In the genomic region with DNA sequence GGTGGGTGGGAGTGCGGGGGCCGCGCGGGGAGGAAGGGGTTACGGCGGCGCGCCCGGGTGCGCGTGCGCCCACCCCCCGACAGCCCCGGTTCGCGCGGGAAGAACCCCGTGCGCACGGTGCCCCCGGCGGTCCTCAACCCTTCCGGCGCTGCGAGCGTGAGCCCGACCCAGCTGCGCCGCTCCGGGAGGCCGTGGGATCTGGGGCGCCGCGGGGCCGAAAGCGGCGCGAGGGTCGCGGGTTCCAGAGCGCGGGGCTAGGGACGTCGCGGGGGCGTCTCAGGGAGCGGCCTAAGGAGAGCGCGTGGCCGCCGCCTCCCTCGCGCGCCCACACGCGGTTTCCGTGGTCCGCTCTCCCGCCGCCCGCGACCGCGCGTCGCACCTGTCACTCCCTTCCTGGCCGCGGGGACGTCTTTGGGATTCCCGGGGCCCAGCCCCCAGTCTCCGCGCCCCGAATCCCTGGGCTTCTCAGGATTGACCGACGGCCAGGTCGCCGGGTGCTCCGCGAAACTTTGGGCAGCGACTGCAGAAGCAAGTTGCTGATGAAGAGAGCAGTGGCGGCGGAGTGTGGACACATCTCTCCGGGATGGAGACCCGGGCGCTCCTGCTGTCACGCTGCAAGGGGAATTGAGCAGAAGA, we compare ENCODE assay signal across 1 cellular context.
TF ChIP-seq lines count a peak whose summit lies in the region.

No MANE protein-coding gene starts in this region.

TF ChIP-seq in GM12878, 131 proteins besides CTCF, POLR2A, EP300 and RAD21 (continues in another document):
- TF ChIP-seq, protein P1, sequence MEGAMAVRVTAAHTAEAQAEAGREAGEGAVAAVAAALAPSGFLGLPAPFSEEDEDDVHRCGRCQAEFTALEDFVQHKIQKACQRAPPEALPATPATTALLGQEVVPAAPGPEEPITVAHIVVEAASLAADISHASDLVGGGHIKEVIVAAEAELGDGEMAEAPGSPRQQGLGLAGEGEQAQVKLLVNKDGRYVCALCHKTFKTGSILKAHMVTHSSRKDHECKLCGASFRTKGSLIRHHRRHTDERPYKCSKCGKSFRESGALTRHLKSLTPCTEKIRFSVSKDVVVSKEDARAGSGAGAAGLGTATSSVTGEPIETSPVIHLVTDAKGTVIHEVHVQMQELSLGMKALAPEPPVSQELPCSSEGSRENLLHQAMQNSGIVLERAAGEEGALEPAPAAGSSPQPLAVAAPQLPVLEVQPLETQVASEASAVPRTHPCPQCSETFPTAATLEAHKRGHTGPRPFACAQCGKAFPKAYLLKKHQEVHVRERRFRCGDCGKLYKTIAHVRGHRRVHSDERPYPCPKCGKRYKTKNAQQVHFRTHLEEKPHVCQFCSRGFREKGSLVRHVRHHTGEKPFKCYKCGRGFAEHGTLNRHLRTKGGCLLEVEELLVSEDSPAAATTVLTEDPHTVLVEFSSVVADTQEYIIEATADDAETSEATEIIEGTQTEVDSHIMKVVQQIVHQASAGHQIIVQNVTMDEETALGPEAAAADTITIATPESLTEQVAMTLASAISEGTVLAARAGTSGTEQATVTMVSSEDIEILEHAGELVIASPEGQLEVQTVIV (IDR thresholded peaks at IDR 0.05; ENCODE audit: borderline replicate concordance, partially characterized antibody), result no peak
- TF ChIP-seq YBX1 (IDR thresholded peaks at IDR 0.05) (no peak), IRF4 (IDR thresholded peaks at IDR 0.05; ENCODE audit: low read depth, low read length) (no peak), SREBF2 (IDR thresholded peaks at IDR 0.05; ENCODE audit: low read length) (no peak), SUPT20H (IDR thresholded peaks at IDR 0.05; ENCODE audit: borderline replicate concordance, control insufficient read depth, low read depth, low read length) (no peak), CBFB (IDR thresholded peaks at IDR 0.05; ENCODE audit: low read depth) (no peak; the same call in 1 of the 2 replicates), STAT1 (conservative IDR thresholded peaks at IDR 0.05) (no peak; the same call in 1 of the 2 replicates), SUZ12 (IDR thresholded peaks at IDR 0.05; ENCODE audit: unreplicated experiment) (no peak), LARP7 (IDR thresholded peaks at IDR 0.05) (peak; percentile 92), BRCA1 (IDR thresholded peaks at IDR 0.05; ENCODE audit: low read depth, low read length) (no peak), MEF2B (IDR thresholded peaks at IDR 0.05; ENCODE audit: partially characterized antibody, poor library complexity, severe bottlenecking) (no peak), RUNX3 (IDR thresholded peaks at IDR 0.05; ENCODE audit: low read length) (peak; percentile 86), PML (IDR thresholded peaks at IDR 0.05; ENCODE audit: low read length) (no peak), TBL1XR1 (IDR thresholded peaks at IDR 0.05; ENCODE audit: low read depth, low read length) (no peak), BCL11A (IDR thresholded peaks at IDR 0.05; ENCODE audit: low read depth, low read length) (no peak), NR2F1 (conservative IDR thresholded peaks at IDR 0.05) (no peak; the same call in 1 of the 2 replicates), NFIC (IDR thresholded peaks at IDR 0.05; ENCODE audit: low read depth, low read length) (no peak), POLR2AphosphoS2 (IDR thresholded peaks at IDR 0.05; ENCODE audit: low read depth, low read length) (no peak), TCF12 (IDR thresholded peaks at IDR 0.05; ENCODE audit: low read depth, low read length) (no peak), CHD1 (IDR thresholded peaks at IDR 0.05; ENCODE audit: low read depth, low read length) (peak; percentile 52; the same call in 1 of the 2 replicates), MYC (IDR thresholded peaks at IDR 0.05; ENCODE audit: insufficient read depth, insufficient read length, insufficient replicate concordance, low read length, severe bottlenecking) (peak; percentile 49), POLR2AphosphoS5 (IDR thresholded peaks at IDR 0.05; ENCODE audit: low read length) (no peak), RELA (IDR thresholded peaks at IDR 0.05; ENCODE audit: borderline replicate concordance, partially characterized antibody) (peak; percentile 21), ZNF384 (IDR thresholded peaks at IDR 0.05; ENCODE audit: borderline replicate concordance, low read depth, low read length) (no peak), BHLHE40 (IDR thresholded peaks at IDR 0.05; ENCODE audit: borderline replicate concordance in 1 of 2, low read depth in 2 of 2, low read length in 1 of 2) (peak; percentile 5 to 73; a peak in 2 of 4 replicates), WRNIP1 (IDR thresholded peaks at IDR 0.05; ENCODE audit: borderline replicate concordance, low read depth, low read length) (no peak), IKZF2 (IDR thresholded peaks at IDR 0.05) (peak; percentile 62 to 64; a peak in 3 of 4 replicates), SREBF1 (IDR thresholded peaks at IDR 0.05; ENCODE audit: low read length) (no peak), TCF7 (IDR thresholded peaks at IDR 0.05; ENCODE audit: borderline replicate concordance) (no peak), SP1 (IDR thresholded peaks at IDR 0.05; ENCODE audit: low read depth, low read length) (no peak)
- TF ChIP-seq, protein P2, sequence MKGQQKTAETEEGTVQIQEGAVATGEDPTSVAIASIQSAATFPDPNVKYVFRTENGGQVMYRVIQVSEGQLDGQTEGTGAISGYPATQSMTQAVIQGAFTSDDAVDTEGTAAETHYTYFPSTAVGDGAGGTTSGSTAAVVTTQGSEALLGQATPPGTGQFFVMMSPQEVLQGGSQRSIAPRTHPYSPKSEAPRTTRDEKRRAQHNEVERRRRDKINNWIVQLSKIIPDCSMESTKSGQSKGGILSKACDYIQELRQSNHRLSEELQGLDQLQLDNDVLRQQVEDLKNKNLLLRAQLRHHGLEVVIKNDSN (IDR thresholded peaks at IDR 0.05; ENCODE audit: borderline replicate concordance, extremely low read length, insufficient read depth, low read depth, low read length), result no peak
- TF ChIP-seq, protein P3, sequence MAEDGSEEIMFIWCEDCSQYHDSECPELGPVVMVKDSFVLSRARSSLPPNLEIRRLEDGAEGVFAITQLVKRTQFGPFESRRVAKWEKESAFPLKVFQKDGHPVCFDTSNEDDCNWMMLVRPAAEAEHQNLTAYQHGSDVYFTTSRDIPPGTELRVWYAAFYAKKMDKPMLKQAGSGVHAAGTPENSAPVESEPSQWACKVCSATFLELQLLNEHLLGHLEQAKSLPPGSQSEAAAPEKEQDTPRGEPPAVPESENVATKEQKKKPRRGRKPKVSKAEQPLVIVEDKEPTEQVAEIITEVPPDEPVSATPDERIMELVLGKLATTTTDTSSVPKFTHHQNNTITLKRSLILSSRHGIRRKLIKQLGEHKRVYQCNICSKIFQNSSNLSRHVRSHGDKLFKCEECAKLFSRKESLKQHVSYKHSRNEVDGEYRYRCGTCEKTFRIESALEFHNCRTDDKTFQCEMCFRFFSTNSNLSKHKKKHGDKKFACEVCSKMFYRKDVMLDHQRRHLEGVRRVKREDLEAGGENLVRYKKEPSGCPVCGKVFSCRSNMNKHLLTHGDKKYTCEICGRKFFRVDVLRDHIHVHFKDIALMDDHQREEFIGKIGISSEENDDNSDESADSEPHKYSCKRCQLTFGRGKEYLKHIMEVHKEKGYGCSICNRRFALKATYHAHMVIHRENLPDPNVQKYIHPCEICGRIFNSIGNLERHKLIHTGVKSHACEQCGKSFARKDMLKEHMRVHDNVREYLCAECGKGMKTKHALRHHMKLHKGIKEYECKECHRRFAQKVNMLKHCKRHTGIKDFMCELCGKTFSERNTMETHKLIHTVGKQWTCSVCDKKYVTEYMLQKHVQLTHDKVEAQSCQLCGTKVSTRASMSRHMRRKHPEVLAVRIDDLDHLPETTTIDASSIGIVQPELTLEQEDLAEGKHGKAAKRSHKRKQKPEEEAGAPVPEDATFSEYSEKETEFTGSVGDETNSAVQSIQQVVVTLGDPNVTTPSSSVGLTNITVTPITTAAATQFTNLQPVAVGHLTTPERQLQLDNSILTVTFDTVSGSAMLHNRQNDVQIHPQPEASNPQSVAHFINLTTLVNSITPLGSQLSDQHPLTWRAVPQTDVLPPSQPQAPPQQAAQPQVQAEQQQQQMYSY (CRISPR knock-in tag; IDR thresholded peaks at IDR 0.05), result no peak
- TF ChIP-seq, protein P4, sequence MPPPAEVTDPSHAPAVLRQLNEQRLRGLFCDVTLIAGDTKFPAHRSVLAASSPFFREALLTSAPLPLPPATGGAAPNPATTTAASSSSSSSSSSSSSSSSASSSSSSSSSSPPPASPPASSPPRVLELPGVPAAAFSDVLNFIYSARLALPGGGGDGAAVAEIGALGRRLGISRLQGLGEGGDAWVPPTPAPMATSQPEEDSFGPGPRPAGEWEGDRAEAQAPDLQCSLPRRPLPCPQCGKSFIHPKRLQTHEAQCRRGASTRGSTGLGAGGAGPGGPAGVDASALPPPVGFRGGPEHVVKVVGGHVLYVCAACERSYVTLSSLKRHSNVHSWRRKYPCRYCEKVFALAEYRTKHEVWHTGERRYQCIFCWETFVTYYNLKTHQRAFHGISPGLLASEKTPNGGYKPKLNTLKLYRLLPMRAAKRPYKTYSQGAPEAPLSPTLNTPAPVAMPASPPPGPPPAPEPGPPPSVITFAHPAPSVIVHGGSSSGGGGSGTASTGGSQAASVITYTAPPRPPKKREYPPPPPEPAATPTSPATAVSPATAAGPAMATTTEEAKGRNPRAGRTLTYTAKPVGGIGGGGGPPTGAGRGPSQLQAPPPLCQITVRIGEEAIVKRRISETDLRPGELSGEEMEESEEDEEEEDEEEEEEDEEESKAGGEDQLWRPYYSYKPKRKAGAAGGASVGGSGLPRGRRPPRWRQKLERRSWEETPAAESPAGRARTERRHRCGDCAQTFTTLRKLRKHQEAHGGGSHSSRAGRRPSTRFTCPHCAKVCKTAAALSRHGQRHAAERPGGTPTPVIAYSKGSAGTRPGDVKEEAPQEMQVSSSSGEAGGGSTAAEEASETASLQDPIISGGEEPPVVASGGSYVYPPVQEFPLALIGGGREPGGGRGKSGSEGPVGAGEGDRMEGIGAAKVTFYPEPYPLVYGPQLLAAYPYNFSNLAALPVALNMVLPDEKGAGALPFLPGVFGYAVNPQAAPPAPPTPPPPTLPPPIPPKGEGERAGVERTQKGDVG (CRISPR knock-in tag; IDR thresholded peaks at IDR 0.05), result no peak
- TF ChIP-seq, protein P5, sequence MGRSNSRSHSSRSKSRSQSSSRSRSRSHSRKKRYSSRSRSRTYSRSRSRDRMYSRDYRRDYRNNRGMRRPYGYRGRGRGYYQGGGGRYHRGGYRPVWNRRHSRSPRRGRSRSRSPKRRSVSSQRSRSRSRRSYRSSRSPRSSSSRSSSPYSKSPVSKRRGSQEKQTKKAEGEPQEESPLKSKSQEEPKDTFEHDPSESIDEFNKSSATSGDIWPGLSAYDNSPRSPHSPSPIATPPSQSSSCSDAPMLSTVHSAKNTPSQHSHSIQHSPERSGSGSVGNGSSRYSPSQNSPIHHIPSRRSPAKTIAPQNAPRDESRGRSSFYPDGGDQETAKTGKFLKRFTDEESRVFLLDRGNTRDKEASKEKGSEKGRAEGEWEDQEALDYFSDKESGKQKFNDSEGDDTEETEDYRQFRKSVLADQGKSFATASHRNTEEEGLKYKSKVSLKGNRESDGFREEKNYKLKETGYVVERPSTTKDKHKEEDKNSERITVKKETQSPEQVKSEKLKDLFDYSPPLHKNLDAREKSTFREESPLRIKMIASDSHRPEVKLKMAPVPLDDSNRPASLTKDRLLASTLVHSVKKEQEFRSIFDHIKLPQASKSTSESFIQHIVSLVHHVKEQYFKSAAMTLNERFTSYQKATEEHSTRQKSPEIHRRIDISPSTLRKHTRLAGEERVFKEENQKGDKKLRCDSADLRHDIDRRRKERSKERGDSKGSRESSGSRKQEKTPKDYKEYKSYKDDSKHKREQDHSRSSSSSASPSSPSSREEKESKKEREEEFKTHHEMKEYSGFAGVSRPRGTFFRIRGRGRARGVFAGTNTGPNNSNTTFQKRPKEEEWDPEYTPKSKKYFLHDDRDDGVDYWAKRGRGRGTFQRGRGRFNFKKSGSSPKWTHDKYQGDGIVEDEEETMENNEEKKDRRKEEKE (IDR thresholded peaks at IDR 0.05), result no peak
- TF ChIP-seq, protein P6, sequence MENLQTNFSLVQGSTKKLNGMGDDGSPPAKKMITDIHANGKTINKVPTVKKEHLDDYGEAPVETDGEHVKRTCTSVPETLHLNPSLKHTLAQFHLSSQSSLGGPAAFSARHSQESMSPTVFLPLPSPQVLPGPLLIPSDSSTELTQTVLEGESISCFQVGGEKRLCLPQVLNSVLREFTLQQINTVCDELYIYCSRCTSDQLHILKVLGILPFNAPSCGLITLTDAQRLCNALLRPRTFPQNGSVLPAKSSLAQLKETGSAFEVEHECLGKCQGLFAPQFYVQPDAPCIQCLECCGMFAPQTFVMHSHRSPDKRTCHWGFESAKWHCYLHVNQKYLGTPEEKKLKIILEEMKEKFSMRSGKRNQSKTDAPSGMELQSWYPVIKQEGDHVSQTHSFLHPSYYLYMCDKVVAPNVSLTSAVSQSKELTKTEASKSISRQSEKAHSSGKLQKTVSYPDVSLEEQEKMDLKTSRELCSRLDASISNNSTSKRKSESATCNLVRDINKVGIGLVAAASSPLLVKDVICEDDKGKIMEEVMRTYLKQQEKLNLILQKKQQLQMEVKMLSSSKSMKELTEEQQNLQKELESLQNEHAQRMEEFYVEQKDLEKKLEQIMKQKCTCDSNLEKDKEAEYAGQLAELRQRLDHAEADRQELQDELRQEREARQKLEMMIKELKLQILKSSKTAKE (IDR thresholded peaks at IDR 0.05; ENCODE audit: low read depth, poor library complexity, severe bottlenecking), result no peak
- TF ChIP-seq, protein P7, sequence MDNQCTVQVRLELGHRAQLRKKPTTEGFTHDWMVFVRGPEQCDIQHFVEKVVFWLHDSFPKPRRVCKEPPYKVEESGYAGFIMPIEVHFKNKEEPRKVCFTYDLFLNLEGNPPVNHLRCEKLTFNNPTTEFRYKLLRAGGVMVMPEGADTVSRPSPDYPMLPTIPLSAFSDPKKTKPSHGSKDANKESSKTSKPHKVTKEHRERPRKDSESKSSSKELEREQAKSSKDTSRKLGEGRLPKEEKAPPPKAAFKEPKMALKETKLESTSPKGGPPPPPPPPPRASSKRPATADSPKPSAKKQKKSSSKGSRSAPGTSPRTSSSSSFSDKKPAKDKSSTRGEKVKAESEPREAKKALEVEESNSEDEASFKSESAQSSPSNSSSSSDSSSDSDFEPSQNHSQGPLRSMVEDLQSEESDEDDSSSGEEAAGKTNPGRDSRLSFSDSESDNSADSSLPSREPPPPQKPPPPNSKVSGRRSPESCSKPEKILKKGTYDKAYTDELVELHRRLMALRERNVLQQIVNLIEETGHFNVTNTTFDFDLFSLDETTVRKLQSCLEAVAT (IDR thresholded peaks at IDR 0.05), result no peak; the same call in 1 of the 2 replicates
- TF ChIP-seq, protein P8, sequence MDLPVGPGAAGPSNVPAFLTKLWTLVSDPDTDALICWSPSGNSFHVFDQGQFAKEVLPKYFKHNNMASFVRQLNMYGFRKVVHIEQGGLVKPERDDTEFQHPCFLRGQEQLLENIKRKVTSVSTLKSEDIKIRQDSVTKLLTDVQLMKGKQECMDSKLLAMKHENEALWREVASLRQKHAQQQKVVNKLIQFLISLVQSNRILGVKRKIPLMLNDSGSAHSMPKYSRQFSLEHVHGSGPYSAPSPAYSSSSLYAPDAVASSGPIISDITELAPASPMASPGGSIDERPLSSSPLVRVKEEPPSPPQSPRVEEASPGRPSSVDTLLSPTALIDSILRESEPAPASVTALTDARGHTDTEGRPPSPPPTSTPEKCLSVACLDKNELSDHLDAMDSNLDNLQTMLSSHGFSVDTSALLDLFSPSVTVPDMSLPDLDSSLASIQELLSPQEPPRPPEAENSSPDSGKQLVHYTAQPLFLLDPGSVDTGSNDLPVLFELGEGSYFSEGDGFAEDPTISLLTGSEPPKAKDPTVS (IDR thresholded peaks at IDR 0.05; ENCODE audit: low read depth, low read length), result no peak
